In genomic region chr12:11621797-11622423, GRCh38 we compare ENCODE assay signal across 9 cellular contexts. TPM values are rescaled to one million over a fixed set of nuclear protein-coding genes. Genes with fewer than 3 reads are reported as not detected.
DNase-seq lines count a peak whose midpoint lies in the region; ATAC-seq and TF ChIP-seq lines count a peak whose summit lies in the region.
"Had no signal": no experiment of that assay in that cellular context is flagged by ENCODE, and none has a peak within 500 bp of the region (broad histone marks: within the 10 kb centered on the region; RNA-seq: fewer than 3 reads in every experiment).

No MANE protein-coding gene starts in this region.

- no peak overlapping the region for H3K4me3 Mint-ChIP-seq in activated naive CD8-positive, alpha-beta T cell treated with anti-CD3 and anti-CD28 coated beads for 36 hours

- H3K27ac ChIP-seq in neural cell (ENCODE audit: low read length) (no peak overlapping the region), sigmoid colon (no peak overlapping the region)

- ATAC-seq in GM18873 (IDR thresholded peaks at IDR 0.05; ENCODE audit: low FRiP score, unreplicated experiment) (no peak), HG03159 (IDR thresholded peaks at IDR 0.05; ENCODE audit: unreplicated experiment) (no peak)

- TF ChIP-seq CTCF in GM12872 (IDR thresholded peaks at IDR 0.05; ENCODE audit: insufficient read depth, low read depth, low read length) (peak; percentile 26; the same call in 1 of the 3 replicates), neural cell (IDR thresholded peaks at IDR 0.05; ENCODE audit: poor library complexity, severe bottlenecking) (peak; percentile 25), sigmoid colon (IDR thresholded peaks at IDR 0.05) (no peak)

- TF ChIP-seq RAD21 in neural cell (conservative IDR thresholded peaks at IDR 0.05) = no peak

- intact Hi-C loops in sigmoid colon (cut with DNase I) = no loop called here

- no peaks in the 10 kb centered on the region for H3K79me2 ChIP-seq in neural cell (replicated peaks; ENCODE audit: insufficient read depth, low read length)

- H2AFZ ChIP-seq in neural cell (ENCODE audit: low read depth, low read length) = no peak overlapping the region

- peak; percentile 44 for DNase-seq in NAMALWA (ENCODE audit: low spot score)
- DNase-seq in activated naive CD8-positive, alpha-beta T cell treated with anti-CD3 and anti-CD28 coated beads for 36 hours = peak; percentile 14
- DNase-seq in sigmoid colon = no peak
- DNase-seq in cerebellum (ENCODE audit: low spot score) = no peak

- H3K27me3 ChIP-seq in neural cell (ENCODE audit: insufficient read depth, low read depth, low read length) = no peaks in the 10 kb centered on the region
- H3K27me3 ChIP-seq in sigmoid colon = no peaks in the 10 kb centered on the region

- H3K4me2 ChIP-seq in neural cell (ENCODE audit: low read length) = no peak overlapping the region

- 63 to 73% methylated on average over 5 of the region's 5 CpGs for WGBS in sigmoid colon, 2 donors

- H3K27me3 Mint-ChIP-seq in activated naive CD8-positive, alpha-beta T cell treated with anti-CD3 and anti-CD28 coated beads for 36 hours = peaks cover 3% of the 10 kb centered on the region

- TF ChIP-seq POLR2A in sigmoid colon (IDR thresholded peaks at IDR 0.05) = no peak

- H3K4me3 ChIP-seq in neural cell (ENCODE audit: low read length) = no peak overlapping the region
- H3K4me3 ChIP-seq in sigmoid colon = no peak overlapping the region
- H3K4me3 ChIP-seq: lung had no signal

- no peaks in the 10 kb centered on the region for H3F3A ChIP-seq in neural cell (ENCODE audit: insufficient read depth, low read length, poor library complexity, severe bottlenecking)

- H3K27ac Mint-ChIP-seq in activated naive CD8-positive, alpha-beta T cell treated with anti-CD3 and anti-CD28 coated beads for 36 hours = no peak overlapping the region

- no peaks in the 10 kb centered on the region for H3K36me3 Mint-ChIP-seq in activated naive CD8-positive, alpha-beta T cell treated with anti-CD3 and anti-CD28 coated beads for 36 hours

- TF ChIP-seq EP300 in neural cell (conservative IDR thresholded peaks at IDR 0.05; ENCODE audit: poor library complexity, severe bottlenecking) (no peak), sigmoid colon (IDR thresholded peaks at IDR 0.05) (no peak)

- no peak overlapping the region for H3K9ac ChIP-seq in neural cell (ENCODE audit: low read length)

- peaks cover 3% of the 10 kb centered on the region for H3K4me1 Mint-ChIP-seq in activated naive CD8-positive, alpha-beta T cell treated with anti-CD3 and anti-CD28 coated beads for 36 hours

- H3K4me1 ChIP-seq in sigmoid colon = peaks cover 0 to 9% (median 4%) of the 10 kb centered on the region in 4 donors

- H3K9me2 ChIP-seq in neural cell (ENCODE audit: insufficient read depth, low read length) = no peaks in the 10 kb centered on the region

- no peaks in the 10 kb centered on the region for H4K20me1 ChIP-seq in neural cell (ENCODE audit: insufficient read depth)

- no peaks in the 10 kb centered on the region for H3K36me3 ChIP-seq in neural cell (ENCODE audit: insufficient read depth, low read length)
- no peaks in the 10 kb centered on the region for H3K36me3 ChIP-seq in sigmoid colon

- H3K9me3 Mint-ChIP-seq in activated naive CD8-positive, alpha-beta T cell treated with anti-CD3 and anti-CD28 coated beads for 36 hours = no peaks in the 10 kb centered on the region

- H3K9me3 ChIP-seq in neural cell (ENCODE audit: low read length) (no peaks in the 10 kb centered on the region), sigmoid colon (no peaks in the 10 kb centered on the region)

TF ChIP-seq in neural cell, 6 proteins besides CTCF, POLR2A, EP300 and RAD21:
- TF ChIP-seq POLR2AphosphoS5 (IDR thresholded peaks at IDR 0.05) (no peak), SMC3 (conservative IDR thresholded peaks at IDR 0.05; ENCODE audit: poor library complexity) (peak; percentile 36)

RNA-seq across cellular contexts. Expression of gene ETV6, which starts 27.6 kb away (rescaled TPM):
- 10 to 100 TPM; 21.6 to 23.7 TPM for total RNA-seq in activated naive CD8-positive, alpha-beta T cell treated with anti-CD3 and anti-CD28 coated beads for 36 hours
- polyA plus RNA-seq in neural cell = 0.80 and 1.6 TPM in 2 replicates
- polyA minus RNA-seq in neural cell = 2.9 and 3.7 TPM in 2 replicates
- 10 to 100 TPM; 15.7 to 35.2 (median 23.6) TPM for total RNA-seq in sigmoid colon
- polyA plus RNA-seq in sigmoid colon = 10 to 100 TPM in 2 of 3 donors, 1 to 10 TPM in 1; 8.4 to 17.3 (median 13.4) TPM
- total RNA-seq in cerebellum = 4.8 TPM

Comparison
In these comparisons a context has a peak if more than half of its experiments do, and no peak if none do; other contexts are left out.
1. CTCF ChIP-seq: peak in GM12872 (single experiment) and neural cell (single experiment); none in sigmoid colon (0 of 4).
2. DNase-seq: peak in NAMALWA (single experiment) and activated naive CD8-positive, alpha-beta T cell treated with anti-CD3 and anti-CD28 coated beads for 36 hours (single experiment); none in sigmoid colon (single experiment) and cerebellum (single experiment).